In genomic region chr12:27703720-27704452, GRCh38 we compare ENCODE assay signal across 8 cellular contexts.
A peak's percentile ranks its signal among the peaks of the same experiment; 100 is the strongest.
DNase-seq lines count a peak whose midpoint lies in the region; ATAC-seq lines count a peak whose summit lies in the region.

No MANE protein-coding gene starts in this region.

- no peaks in the 10 kb centered on the region for H3K9me3 Mint-ChIP-seq in effector memory CD8-positive, alpha-beta T cell

- H3K27me3 Mint-ChIP-seq in effector memory CD8-positive, alpha-beta T cell, result peaks cover 0 to 8% of the 10 kb centered on the region in 2 donors

- ATAC-seq in GM18868 (IDR thresholded peaks at IDR 0.05; ENCODE audit: unreplicated experiment), result peak; percentile 96
- peak; percentile 70 for ATAC-seq in HG03139 (IDR thresholded peaks at IDR 0.05; ENCODE audit: unreplicated experiment)
- ATAC-seq in effector memory CD8-positive, alpha-beta T cell (replicated peaks), result peak; percentile 97

- DNase-seq in AML-193 (lab: John Stamatoyannopoulos, UW), result peak; percentile 71 to 81
- peak; percentile 46 for DNase-seq in NCI-H446 treated with DMSO at 0.1 percent for 48 hours (lab: John Stamatoyannopoulos, UW)
- peak; percentile 69 to 82 for DNase-seq in activated CD4-positive, alpha-beta T cell treated with anti-CD3 and anti-CD28 coated beads, Interleukin-2, amount 50 U/mL, for 48 hours
- DNase-seq in effector memory CD8-positive, alpha-beta T cell, result peak; percentile 54 to 66 (median 64)
- DNase-seq in middle frontal gyrus (ENCODE audit: extremely low spot score, low spot score), result peak; percentile 13
- peak; percentile 32 to 56 for DNase-seq in stimulated activated CD8-positive, alpha-beta memory T cell treated with anti-CD3 and anti-CD28 coated beads, Interleukin-7, amount 100 ng/mL, for 4 hours (ENCODE audit: low read depth in 2 of 2)

- no peak overlapping the region for H3K4me3 Mint-ChIP-seq in effector memory CD8-positive, alpha-beta T cell

- H3K4me1 Mint-ChIP-seq in effector memory CD8-positive, alpha-beta T cell (ENCODE audit: low read depth in 2 of 2), result no peaks in the 10 kb centered on the region

- H3K36me3 Mint-ChIP-seq in effector memory CD8-positive, alpha-beta T cell (ENCODE audit: insufficient read depth), result no peaks in the 10 kb centered on the region

- H3K27ac Mint-ChIP-seq in effector memory CD8-positive, alpha-beta T cell, result no peak overlapping the region

Comparison
In these comparisons a context has a peak if more than half of its experiments do, and no peak if none do; other contexts are left out.
1. Peak in every context shown above with its lines: DNase-seq and ATAC-seq.
2. DNase-seq: peak in every context shown above with its lines; median percentile 76 in AML-193; 76 in activated CD4-positive, alpha-beta T cell treated with anti-CD3 and anti-CD28 coated beads, Interleukin-2, amount 50 U/mL, for 48 hours; 64 in effector memory CD8-positive, alpha-beta T cell; 46 in NCI-H446 treated with DMSO at 0.1 percent for 48 hours; 44 in stimulated activated CD8-positive, alpha-beta memory T cell treated with anti-CD3 and anti-CD28 coated beads, Interleukin-7, amount 100 ng/mL, for 4 hours; 13 in middle frontal gyrus.